ENCODE assay signal across 13 cellular contexts in genomic region chr13:59176775-59177174, GRCh38.
A peak's percentile ranks its signal among the peaks of the same experiment; 100 is the strongest.
DNase-seq lines count a peak whose midpoint lies in the region; ATAC-seq and TF ChIP-seq lines count a peak whose summit lies in the region.
"Had no signal": no experiment of that assay in that cellular context is flagged by ENCODE, and none has a peak within 500 bp of the region (broad histone marks: within the 10 kb centered on the region; RNA-seq: fewer than 3 reads in every experiment).

No MANE protein-coding gene starts in this region.

- no peaks in the 10 kb centered on the region for H3K79me2 ChIP-seq in OCI-LY7 (ENCODE audit: insufficient read depth, low read depth, low read length)

- H4K20me1 ChIP-seq in OCI-LY7 (ENCODE audit: insufficient read depth, low read length): no peaks in the 10 kb centered on the region

- H3K36me3 ChIP-seq in OCI-LY7 (ENCODE audit: insufficient read depth, low read length): no peaks in the 10 kb centered on the region
- H3K36me3 ChIP-seq in colonic mucosa: no peaks in the 10 kb centered on the region

- POLR2A ChIA-PET in OCI-LY7 (lab: Charles Lee): no interaction called here

- no peak overlapping the region for H3K4me3 ChIP-seq in OCI-LY7 (ENCODE audit: low read depth, low read length, poor library complexity, severe bottlenecking)
- H3K4me3 ChIP-seq in colonic mucosa: no peak overlapping the region
- H3K4me3 ChIP-seq: lung, psoas muscle had no signal

- no peaks in the 10 kb centered on the region for H3K4me1 ChIP-seq in OCI-LY7 (ENCODE audit: insufficient read depth, low read length, poor library complexity, severe bottlenecking)
- no peaks in the 10 kb centered on the region for H3K4me1 ChIP-seq in colonic mucosa
- H3K4me1 ChIP-seq: psoas muscle had no signal

- H2AFZ ChIP-seq in OCI-LY7 (ENCODE audit: low read length): no peak overlapping the region

- TF ChIP-seq CTCF in OCI-LY7 (conservative IDR thresholded peaks at IDR 0.05; ENCODE audit: low read length) (peak; percentile 67), colonic mucosa (IDR thresholded peaks at IDR 0.05) (no peak)

- peak; percentile 17 for DNase-seq in ELF-1 (ENCODE audit: low read depth, low spot score)
- DNase-seq in OCI-LY7 (ENCODE audit: low spot score): peak; percentile 14
- peak; percentile 46 for DNase-seq in iPS-NIHi7 (ENCODE audit: extremely low spot score)
- no peak for DNase-seq in posterior cingulate gyrus
- DNase-seq in colonic mucosa: no peak
- DNase-seq in NCI-H1417 treated with DMSO at 0.1 percent for 48 hours (lab: John Stamatoyannopoulos, UW): no peak
- DNase-seq: activated CD8-positive, alpha-beta T cell treated with anti-CD3 and anti-CD28 coated beads for 36 hours; activated naive CD4-positive, alpha-beta T cell treated with anti-CD3 and anti-CD28 coated beads, Interleukin-2, amount 50 U/mL, for 16 hours; cortex of kidney; psoas muscle; T-cell had no signal

- no peak overlapping the region for H3K9ac ChIP-seq in colonic mucosa (ENCODE audit: low read depth in 2 of 2, low read length in 2 of 2)

- no peaks in the 10 kb centered on the region for H3K9me2 ChIP-seq in OCI-LY7 (ENCODE audit: insufficient read depth, low read length)

- intact Hi-C loops in OCI-LY7 (cut with micrococcal nuclease; ENCODE audit: unreplicated experiment) (no loop called here), posterior cingulate gyrus (cut with DNase I) (no loop called here), colonic mucosa (cut with DNase I) (no loop called here)

- BruUV-seq in OCI-LY7 (replicated peaks; lab: Mats Ljungman, UMichigan): no TSS peak

- CTCF ChIA-PET in OCI-LY7 (lab: Charles Lee; ENCODE audit: unreplicated experiment): no interaction called here

- peak; percentile 61 for ATAC-seq in GM21786 (IDR thresholded peaks at IDR 0.05; ENCODE audit: unreplicated experiment)
- ATAC-seq: activated CD8-positive, alpha-beta T cell treated with anti-CD3 and anti-CD28 coated beads for 36 hours; psoas muscle; T-cell had no signal

- no peak overlapping the region for H3K27ac ChIP-seq in OCI-LY7 (ENCODE audit: low read depth, low read length, poor library complexity, severe bottlenecking)
- H3K27ac ChIP-seq in colonic mucosa: no peak overlapping the region
- H3K27ac ChIP-seq: psoas muscle had no signal

- H3K4me2 ChIP-seq in OCI-LY7 (ENCODE audit: low read length): no peak overlapping the region

- H3K9me3 ChIP-seq in OCI-LY7 (ENCODE audit: low read length): no peaks in the 10 kb centered on the region
- no peaks in the 10 kb centered on the region for H3K9me3 ChIP-seq in colonic mucosa
- H3K9me3 ChIP-seq: psoas muscle had no signal

- no peaks in the 10 kb centered on the region for H3K27me3 ChIP-seq in colonic mucosa

Comparison
In these comparisons a context has a peak if more than half of its experiments do, and no peak if none do; other contexts are left out.
1. DNase-seq: peak in ELF-1 (single experiment), OCI-LY7 (single experiment) and iPS-NIHi7 (single experiment); none in posterior cingulate gyrus (0 of 10), colonic mucosa (single experiment) and NCI-H1417 treated with DMSO at 0.1 percent for 48 hours (single experiment).